In the genomic region with DNA sequence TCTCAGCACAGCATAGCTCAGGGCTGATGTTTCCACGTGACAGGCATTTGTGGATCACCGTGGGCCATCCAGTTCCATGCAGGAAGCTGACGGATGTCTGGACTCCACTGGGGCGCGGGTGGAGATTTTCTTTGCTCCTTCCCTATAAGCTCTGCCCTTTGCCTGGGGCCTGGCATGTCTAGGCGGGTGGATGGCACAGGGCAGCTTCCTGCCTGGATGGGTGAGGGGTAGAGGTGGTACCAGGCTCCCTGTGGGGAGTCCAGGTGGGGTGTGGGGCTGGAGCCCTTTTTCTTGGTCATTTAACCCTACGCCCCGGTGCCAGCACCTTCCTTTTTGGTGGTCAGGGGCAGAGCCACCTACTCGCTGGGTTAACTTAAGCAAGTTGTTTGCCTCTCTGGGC, we compare ENCODE assay signal across 11 cellular contexts. TPM values are rescaled to one million over a fixed set of nuclear protein-coding genes. Genes with fewer than 3 reads are reported as not detected.
DNase-seq lines count a peak whose midpoint lies in the region; ATAC-seq, FAIRE-seq and TF ChIP-seq lines count a peak whose summit lies in the region.
"Had no signal": no experiment of that assay in that cellular context is flagged by ENCODE, and none has a peak within 500 bp of the region (broad histone marks: within the 10 kb centered on the region; RNA-seq: fewer than 3 reads in every experiment).

No MANE protein-coding gene starts in this region.

- H3K4me3 ChIP-seq in HepG2 (replicated peaks in 1 of 3; ENCODE audit: insufficient read depth in 1 of 3, low read depth in 2 of 3, low read length in 3 of 3): no peak overlapping the region
- H3K4me3 ChIP-seq in right lobe of liver: no peak overlapping the region

- H3K4me1 ChIP-seq in HepG2 (ENCODE audit: insufficient read depth, low read length): peaks cover 12% of the 10 kb centered on the region
- peaks cover 0 to 22% (median 0%) of the 10 kb centered on the region in 4 donors for H3K4me1 ChIP-seq in right lobe of liver

- no peak for FAIRE-seq in HepG2 (lab: Jason Lieb, UNC)

- BruUV-seq in HepG2 (replicated peaks; lab: Mats Ljungman, UMichigan) (no TSS peak), MCF 10A (replicated peaks; lab: Mats Ljungman, UMichigan) (no TSS peak)

- H3K4me3 Mint-ChIP-seq in MCF 10A (ENCODE audit: unreplicated experiment): no peak overlapping the region
- peak overlapping the region in 5 of 10 donors; percentile 91 to 97 (median 95) for H3K4me3 Mint-ChIP-seq in naive thymus-derived CD8-positive, alpha-beta T cell

- H3K9me3 ChIP-seq in HepG2 (ENCODE audit: low read length): no peaks in the 10 kb centered on the region
- no peaks in the 10 kb centered on the region for H3K9me3 ChIP-seq in right lobe of liver
- H3K9me3 ChIP-seq: gastroesophageal sphincter, left lung, thoracic aorta had no signal

- H3K27ac Mint-ChIP-seq in MCF 10A (ENCODE audit: low read depth, unreplicated experiment): peak overlapping the region; percentile 23
- H3K27ac Mint-ChIP-seq in naive thymus-derived CD8-positive, alpha-beta T cell: peak overlapping the region in 9 of 10 donors; percentile 71 to 97 (median 90)

- no peak overlapping the region for H3K27ac ChIP-seq in HepG2 (ENCODE audit: extremely low read length, insufficient read depth, low read length)
- no peak overlapping the region for H3K27ac ChIP-seq in right lobe of liver
- H3K27ac ChIP-seq: thoracic aorta had no signal

- no peak overlapping the region for H3K4me2 ChIP-seq in HepG2 (ENCODE audit: low read depth, low read length)

- H4K20me1 ChIP-seq in HepG2 (ENCODE audit: insufficient read depth, low read length): no peaks in the 10 kb centered on the region

- no peaks in the 10 kb centered on the region for H3K36me3 Mint-ChIP-seq in MCF 10A (ENCODE audit: insufficient read depth, unreplicated experiment)
- H3K36me3 Mint-ChIP-seq in naive thymus-derived CD8-positive, alpha-beta T cell: no peaks in the 10 kb centered on the region

- TF ChIP-seq POLR2A in HepG2 (IDR thresholded peaks at IDR 0.05; ENCODE audit: insufficient read depth in 1 of 2, low read depth in 2 of 2, low read length in 2 of 2) (no peak), right lobe of liver (IDR thresholded peaks at IDR 0.05) (no peak)

- no peak for DNase-seq in HepG2 (ENCODE audit: low spot score)
- no peak for DNase-seq in right lobe of liver
- DNase-seq in MCF 10A (ENCODE audit: unreplicated experiment): no peak
- no peak for DNase-seq in naive thymus-derived CD8-positive, alpha-beta T cell
- no peak for DNase-seq in NCI-H526 (lab: John Stamatoyannopoulos, UW)
- DNase-seq in stimulated activated CD4-positive, alpha-beta T cell treated with anti-CD3 and anti-CD28 coated beads, Interleukin-12 subunit alpha, Interleukin-12 subunit beta, amount 100 ng/mL, for 4 hours: no peak
- DNase-seq in AML-193 (lab: John Stamatoyannopoulos, UW): no peak
- no peak for DNase-seq in COLO829 (ENCODE audit: low spot score)

- peaks cover 15% of the 10 kb centered on the region for H3K4me1 Mint-ChIP-seq in MCF 10A (ENCODE audit: insufficient read depth, unreplicated experiment)
- peaks cover 28 to 68% (median 60%) of the 10 kb centered on the region in 4 donors for H3K4me1 Mint-ChIP-seq in naive thymus-derived CD8-positive, alpha-beta T cell

- 68% methylated on average over 9 of the region's 9 CpGs for WGBS in HepG2 (ENCODE audit: low lambda C conversion rate)
- WGBS in right lobe of liver (ENCODE audit: insufficient coverage, low coverage, low lambda C conversion rate, missing lambda C conversion rate): 69% methylated on average over 3 of the region's 9 CpGs

- TF ChIP-seq EP300 in HepG2 (IDR thresholded peaks at IDR 0.05; ENCODE audit: low read depth in 2 of 2, low read length in 2 of 2) (no peak), HepG2 (CRISPR knock-in tag; IDR thresholded peaks at IDR 0.05; ENCODE audit: borderline replicate concordance) (no peak)

- no peaks in the 10 kb centered on the region for H3K27me3 Mint-ChIP-seq in MCF 10A (ENCODE audit: insufficient read depth, unreplicated experiment)
- no peaks in the 10 kb centered on the region for H3K27me3 Mint-ChIP-seq in naive thymus-derived CD8-positive, alpha-beta T cell

- in situ Hi-C loops in HepG2 (cut with HindIII; ENCODE audit: extremely low pct_ligation_motif_present, low pct_unique_long_range_greater_than_20kb): no loop called here

- no peak overlapping the region for H3K9ac ChIP-seq in HepG2 (ENCODE audit: insufficient read depth, low read depth, low read length)

- TF ChIP-seq CTCF in HepG2 (CRISPR knock-in tag; IDR thresholded peaks at IDR 0.05) (no peak), right lobe of liver (IDR thresholded peaks at IDR 0.05) (no peak), MCF 10A (IDR thresholded peaks at IDR 0.05; ENCODE audit: unreplicated experiment) (no peak)

- ATAC-seq in HepG2 (no peak), right lobe of liver (no peak)
- no peak for ATAC-seq in naive thymus-derived CD8-positive, alpha-beta T cell

- H3K79me2 ChIP-seq in HepG2 (ENCODE audit: insufficient read depth, low read length): no peaks in the 10 kb centered on the region

- intact Hi-C loops in HepG2 (cut with micrococcal nuclease; ENCODE audit: unreplicated experiment) (no loop called here), right lobe of liver (cut with DNase I) (no loop called here), MCF 10A (cut with micrococcal nuclease) (no loop called here)

- H3K36me3 ChIP-seq in HepG2 (replicated peaks in 1 of 2; ENCODE audit: control insufficient read depth in 1 of 2, insufficient read depth in 2 of 2, low read length in 2 of 2) (no peaks in the 10 kb centered on the region), right lobe of liver (no peaks in the 10 kb centered on the region)
- H3K36me3 ChIP-seq: gastroesophageal sphincter, thoracic aorta had no signal

- H3K9me3 Mint-ChIP-seq in MCF 10A (ENCODE audit: unreplicated experiment): no peaks in the 10 kb centered on the region
- H3K9me3 Mint-ChIP-seq in naive thymus-derived CD8-positive, alpha-beta T cell: no peaks in the 10 kb centered on the region

- H3K27me3 ChIP-seq in HepG2 (ENCODE audit: control insufficient read depth in 1 of 2, insufficient read depth in 2 of 2, low read length in 2 of 2) (no peaks in the 10 kb centered on the region), right lobe of liver (no peaks in the 10 kb centered on the region)

- no peak overlapping the region for H2AFZ ChIP-seq in HepG2 (ENCODE audit: low read length)

- CTCF ChIA-PET in HepG2 (lab: Yijun Ruan, JAX; ENCODE audit: low intra/inter-chr PET ratio, low total read pairs) (no interaction called here), MCF 10A (lab: Yijun Ruan, JAX) (interaction anchor here (0.6 to 1.1 kb wide), 5 partner anchors 11 to 109 kb away, joined by 3 to 5 read pairs (median 3); no protein-coding TSS in a partner anchor)

- TF ChIP-seq RAD21 in HepG2 (CRISPR knock-in tag; IDR thresholded peaks at IDR 0.05): no peak

- POLR2A ChIA-PET in HepG2 (lab: Yijun Ruan, JAX) (no interaction called here), MCF 10A (lab: Yijun Ruan, JAX) (interaction anchor here (0.8 to 6.1 kb wide), 4 partner anchors 11 to 520 kb away, joined by 3 to 124 read pairs (median 31); a partner anchor contains a TSS)
- POLR2A ChIA-PET in naive thymus-derived CD8-positive, alpha-beta T cell (lab: Charles Lee): interaction anchor here (0.6 to 7.0 kb wide), 8 partner anchors 10 to 410 kb away, joined by 3 to 99 read pairs (median 7); a partner anchor contains a TSS

TF ChIP-seq in HepG2, 621 proteins besides CTCF, POLR2A, EP300 and RAD21:
- TF ChIP-seq HNRNPLL (IDR thresholded peaks at IDR 0.05; ENCODE audit: low read depth, low read length, poor library complexity, severe bottlenecking) (peak; percentile 2), ZNF768 (CRISPR knock-in tag; IDR thresholded peaks at IDR 0.05) (no peak), ZZZ3 (CRISPR knock-in tag; IDR thresholded peaks at IDR 0.05; ENCODE audit: borderline replicate concordance) (no peak)

RNA-seq across cellular contexts. Expression of a gene that starts 10.4 kb away (rescaled TPM):
- total RNA-seq in HepG2 (2016; rRNA removed; fragmentation: Illumina TruSeq; extraction: Trizol): 1.7 and 1.9 TPM in 2 replicates
- 0.81 and 1.3 TPM in 2 replicates for total RNA-seq in HepG2 (2016; cell fraction: cytosol; rRNA removed; fragmentation: Illumina TruSeq; extraction: Trizol; ENCODE audit: low read depth)
- total RNA-seq in HepG2 (2016; cell fraction: insoluble cytoplasmic fraction; rRNA removed; fragmentation: Illumina TruSeq; extraction: Trizol): 1.8 and 2.0 TPM in 2 replicates
- 1.8 and 2.3 TPM in 2 replicates for total RNA-seq in HepG2 (2016; cell fraction: membrane; rRNA removed; fragmentation: Illumina TruSeq; extraction: Trizol)
- 1.4 and 1.5 TPM in 2 replicates for total RNA-seq in HepG2 (2016; cell fraction: nucleus; rRNA removed; fragmentation: Illumina TruSeq; extraction: Trizol)
- polyA plus RNA-seq in HepG2 (2011; rRNA removed): 1.9 and 2.0 TPM in 2 replicates
- polyA plus RNA-seq in HepG2 (2011; cell fraction: cytosol; rRNA removed): 1.5 and 2.7 TPM in 2 replicates
- 6.1 and 6.2 TPM in 2 replicates for polyA plus RNA-seq in HepG2 (2011; cell fraction: nucleus; rRNA removed)
- 0.95 and 1.2 TPM in 2 replicates for polyA plus RNA-seq in HepG2 (2012)
- polyA plus RNA-seq in HepG2 (2016; cell fraction: cytosol; fragmentation: Illumina TruSeq; extraction: Trizol; ENCODE audit: low read depth): 0.83 and 1.3 TPM in 2 replicates
- 2.6 and 3.0 TPM in 2 replicates for polyA plus RNA-seq in HepG2 (2016; cell fraction: insoluble cytoplasmic fraction; fragmentation: Illumina TruSeq; extraction: Trizol; ENCODE audit: low read depth)
- 1.3 and 1.8 TPM in 2 replicates for polyA plus RNA-seq in HepG2 (2016; cell fraction: membrane; fragmentation: Illumina TruSeq; extraction: Trizol; ENCODE audit: low read depth)
- 3.1 and 3.2 TPM in 2 replicates for polyA plus RNA-seq in HepG2 (2016; cell fraction: nucleus; fragmentation: Illumina TruSeq; extraction: Trizol; ENCODE audit: insufficient read depth, low read depth)
- 2.7 and 3.5 TPM in 2 replicates for polyA minus RNA-seq in HepG2 (2011; rRNA and poly(A)+ RNA removed; ENCODE audit: low replicate concordance)
- polyA minus RNA-seq in HepG2 (2011; cell fraction: cytosol; rRNA and poly(A)+ RNA removed): 0.40 and 1.2 TPM in 2 replicates
- polyA minus RNA-seq in HepG2 (2011; cell fraction: nucleus; rRNA and poly(A)+ RNA removed): 0.50 and 0.52 TPM in 2 replicates
- 1 to 10 TPM; 1.4 to 4.1 (median 2.7) TPM for total RNA-seq in right lobe of liver
- total RNA-seq in MCF 10A (2022): 9.2 and 13.6 TPM in 2 replicates
- total RNA-seq in naive thymus-derived CD8-positive, alpha-beta T cell: 10 to 100 TPM; 20.3 to 24.5 TPM
- 10 to 100 TPM in 1 of 3 donors, 1 to 10 TPM in 2; 4.5 to 21.4 (median 9.4) TPM for polyA plus RNA-seq in naive thymus-derived CD8-positive, alpha-beta T cell
